ENCODE assay signal across 24 cellular contexts in genomic region chr7:89685287-89685686, GRCh38.
DNase-seq lines count a peak whose midpoint lies in the region; ATAC-seq and TF ChIP-seq lines count a peak whose summit lies in the region.
"Had no signal": no experiment of that assay in that cellular context is flagged by ENCODE, and none has a peak within 500 bp of the region (broad histone marks: within the 10 kb centered on the region; RNA-seq: fewer than 3 reads in every experiment).

No MANE protein-coding gene starts in this region.

- H3K4me3 ChIP-seq in left ventricle myocardium inferior (no peak overlapping the region), LNCaP clone FGC (ENCODE audit: low read depth, low read length) (no peak overlapping the region), body of pancreas (no peak overlapping the region)
- H3K4me3 ChIP-seq: BLaER1, GM12878 had no signal

- TF ChIP-seq CTCF in left ventricle myocardium inferior (IDR thresholded peaks at IDR 0.05; ENCODE audit: borderline replicate concordance) (no peak), LNCaP clone FGC (IDR thresholded peaks at IDR 0.05; ENCODE audit: control insufficient read depth, extremely low read depth, insufficient read depth) (no peak), body of pancreas (IDR thresholded peaks at IDR 0.05) (no peak)

- no peak overlapping the region for H3K27ac ChIP-seq in left ventricle myocardium inferior (replicated peaks)
- no peak overlapping the region for H3K27ac ChIP-seq in body of pancreas
- H3K27ac ChIP-seq: 22Rv1, BLaER1 had no signal

- H3K27me3 ChIP-seq in left ventricle myocardium inferior (ENCODE audit: low read depth), result no peaks in the 10 kb centered on the region
- no peaks in the 10 kb centered on the region for H3K27me3 ChIP-seq in body of pancreas
- H3K27me3 ChIP-seq: BE2C, BLaER1 had no signal

- H3K4me1 ChIP-seq in left ventricle myocardium inferior (no peaks in the 10 kb centered on the region), body of pancreas (peaks cover 20% of the 10 kb centered on the region)
- H3K4me1 ChIP-seq: BE2C, BLaER1 had no signal

- intact Hi-C loops in Right ventricle myocardium inferior (cut with DNase I) (no loop called here), left ventricle myocardium inferior (cut with micrococcal nuclease) (no loop called here), body of pancreas (cut with DNase I) (no loop called here)

- H3K36me3 ChIP-seq in left ventricle myocardium inferior (no peaks in the 10 kb centered on the region), body of pancreas (replicated peaks in 1 of 2; ENCODE audit: insufficient read depth in 1 of 2, low read depth in 2 of 2) (no peaks in the 10 kb centered on the region)
- H3K36me3 ChIP-seq: BE2C, BLaER1 had no signal

- DNase-seq in Right ventricle myocardium inferior (ENCODE audit: missing footprints) (no peak), left ventricle myocardium inferior (no peak), LNCaP clone FGC (ENCODE audit: low read depth) (peak; percentile 64), body of pancreas (no peak), anterior cingulate cortex (lab: John Stamatoyannopoulos, UW) (no peak)
- DNase-seq in activated T-cell treated with anti-CD3 and anti-CD28 coated beads, Interleukin-2, amount 50 U/mL, for 48 hours, result no peak
- DNase-seq in stimulated activated naive CD4-positive, alpha-beta T cell (lab: John Stamatoyannopoulos, UW), result no peak
- DNase-seq: ACHN; BE2C; C1 segment of cervical spinal cord; CD4-positive, alpha-beta memory T cell; CD4-positive, CD25-positive, alpha-beta regulatory T cell; CD8-positive, alpha-beta memory T cell; COR-L47; DMS 273 treated with DMSO at 0.1 percent for 48 hours; DMS153; DMS53; DMS79; DND-41; EL; GDM1 had no signal

- peak; percentile 28 for ATAC-seq in Right ventricle myocardium inferior
- peak; percentile 59 for ATAC-seq in body of pancreas
- ATAC-seq: GM12878 had no signal

- H3K9me3 ChIP-seq in left ventricle myocardium inferior (replicated peaks), result peaks cover 9% of the 10 kb centered on the region
- no peaks in the 10 kb centered on the region for H3K9me3 ChIP-seq in body of pancreas
- H3K9me3 ChIP-seq: BE2C, BLaER1 had no signal

- no peak for TF ChIP-seq POLR2A in body of pancreas (IDR thresholded peaks at IDR 0.05)
